In the genomic region with DNA sequence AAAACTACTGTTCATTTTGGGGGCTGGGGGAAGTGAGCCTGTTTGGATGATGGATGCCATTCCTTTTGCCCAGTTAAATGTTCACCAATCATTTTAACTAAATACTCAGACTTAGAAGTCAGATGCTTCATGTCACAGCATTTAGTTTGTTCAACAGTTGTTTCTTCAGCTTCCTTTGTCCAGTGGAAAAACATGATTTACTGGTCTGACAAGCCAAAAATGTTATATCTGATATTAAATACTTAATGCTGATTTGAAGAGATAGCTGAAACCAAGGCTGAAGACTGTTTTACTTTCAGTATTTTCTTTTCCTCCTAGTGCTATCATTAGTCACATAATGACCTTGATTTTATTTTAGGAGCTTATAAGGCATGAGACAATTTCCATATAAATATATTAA, we compare ENCODE assay signal across 18 cellular contexts.
A peak's percentile ranks its signal among the peaks of the same experiment; 100 is the strongest.
DNase-seq lines count a peak whose midpoint lies in the region; ATAC-seq and TF ChIP-seq lines count a peak whose summit lies in the region.
"Had no signal": no experiment of that assay in that cellular context is flagged by ENCODE, and none has a peak within 500 bp of the region (broad histone marks: within the 10 kb centered on the region; RNA-seq: fewer than 3 reads in every experiment).

No MANE protein-coding gene starts in this region.

- POLR2A ChIA-PET in Panc1 (lab: Charles Lee) = no interaction called here

- peaks cover 35% of the 10 kb centered on the region for H3K4me1 ChIP-seq in Panc1 (ENCODE audit: control insufficient read depth, insufficient read depth, low read length)
- H3K4me1 ChIP-seq in hepatocyte (ENCODE audit: insufficient read depth) = peaks cover 31% of the 10 kb centered on the region
- peaks cover 28% of the 10 kb centered on the region for H3K4me1 ChIP-seq in smooth muscle cell (ENCODE audit: low read depth)

- H3K4me3 ChIP-seq in LNCaP clone FGC (ENCODE audit: low read depth, low read length) (peak overlapping the region; percentile 20), Panc1 (ENCODE audit: low read depth in 2 of 2, low read length in 2 of 2) (no peak overlapping the region), hepatocyte (no peak overlapping the region), smooth muscle cell (no peak overlapping the region)
- H3K4me3 ChIP-seq: GM23338 had no signal

- H3K9ac ChIP-seq in smooth muscle cell (ENCODE audit: low read depth) = no peak overlapping the region

- in situ Hi-C loops in Panc1 (cut with HindIII; ENCODE audit: low pct_unique_long_range_greater_than_20kb, low sequenced_read_pairs) = no loop called here

- no TSS peak for BruUV-seq in Panc1 (replicated peaks; lab: Mats Ljungman, UMichigan)

- H3K9me3 ChIP-seq in Panc1 (ENCODE audit: control insufficient read depth, insufficient read depth, low read depth, low read length) (no peaks in the 10 kb centered on the region), hepatocyte (ENCODE audit: low read depth) (no peaks in the 10 kb centered on the region), smooth muscle cell (replicated peaks; ENCODE audit: low read depth) (no peaks in the 10 kb centered on the region)

- no peaks in the 10 kb centered on the region for H3K9me2 ChIP-seq in hepatocyte (replicated peaks; ENCODE audit: insufficient read depth)

- intact Hi-C loops in Panc1 (cut with micrococcal nuclease; ENCODE audit: unreplicated experiment) = no loop called here

- CTCF ChIA-PET in Panc1 (lab: Charles Lee) = interaction anchor here (0.6 kb wide), 1 partner anchor 45 kb away, joined by 6 read pairs; no protein-coding TSS in a partner anchor

- H3K36me3 ChIP-seq in Panc1 (ENCODE audit: control insufficient read depth, insufficient read depth, low read length) = peaks cover 9% of the 10 kb centered on the region
- no peaks in the 10 kb centered on the region for H3K36me3 ChIP-seq in hepatocyte (replicated peaks; ENCODE audit: insufficient read depth, low read depth)
- peaks cover 4% of the 10 kb centered on the region for H3K36me3 ChIP-seq in smooth muscle cell (ENCODE audit: low read depth)

- no peak for ATAC-seq in Panc1
- ATAC-seq: GM23338 had no signal

- peaks cover 31% of the 10 kb centered on the region for H3F3A ChIP-seq in smooth muscle cell (ENCODE audit: low read depth)

- H3K27me3 ChIP-seq in Panc1 (ENCODE audit: control insufficient read depth, insufficient read depth, low read length) = no peaks in the 10 kb centered on the region
- H3K27me3 ChIP-seq in hepatocyte = no peaks in the 10 kb centered on the region
- H3K27me3 ChIP-seq in smooth muscle cell (ENCODE audit: low read depth) = no peaks in the 10 kb centered on the region

- peak; percentile 68 for DNase-seq in LNCaP clone FGC (ENCODE audit: low read depth)
- DNase-seq in Panc1 (ENCODE audit: low read depth, low spot score) = no peak
- no peak for DNase-seq in hepatocyte (ENCODE audit: low spot score)
- DNase-seq in smooth muscle cell (lab: John Stamatoyannopoulos, UW; ENCODE audit: unreplicated experiment) = no peak
- DNase-seq in stimulated activated naive CD4-positive, alpha-beta T cell (lab: John Stamatoyannopoulos, UW) = no peak
- no peak for DNase-seq in GM03348 (ENCODE audit: low spot score)
- no peak for DNase-seq in germinal center (ENCODE audit: low spot score)
- DNase-seq in central memory CD4-positive, alpha-beta T cell = no peak
- DNase-seq: AML-193, GDM1, Karpas-422, NCI-H1092 treated with DMSO at 0.1 percent for 48 hours, NCI-H146, NCI-H2081 treated with DMSO at 0.1 percent for 48 hours, NCI-H748 treated with DMSO at 0.1 percent for 48 hours, SIG-M5 had no signal

- H3K79me2 ChIP-seq in hepatocyte = peaks cover 24% of the 10 kb centered on the region
- peaks cover 16% of the 10 kb centered on the region for H3K79me2 ChIP-seq in smooth muscle cell (ENCODE audit: low read depth)

- H2AFZ ChIP-seq in hepatocyte (no peak overlapping the region), smooth muscle cell (ENCODE audit: low read depth) (no peak overlapping the region)
- H2AFZ ChIP-seq: GM23338 had no signal

- H3K27ac ChIP-seq in Panc1 (ENCODE audit: low read length) = peak overlapping the region; percentile 48; the same call in 1 of the 2 replicates
- peak overlapping the region; percentile 27 for H3K27ac ChIP-seq in hepatocyte
- H3K27ac ChIP-seq in smooth muscle cell (ENCODE audit: low read depth) = peak overlapping the region; percentile 45
- H3K27ac ChIP-seq: RWPE1 had no signal

- H3K4me2 ChIP-seq in hepatocyte = no peak overlapping the region
- H3K4me2 ChIP-seq in smooth muscle cell = no peak overlapping the region
- H3K4me2 ChIP-seq: GM23338 had no signal

- no peak for TF ChIP-seq CTCF in LNCaP clone FGC (IDR thresholded peaks at IDR 0.05; ENCODE audit: control insufficient read depth, extremely low read depth, insufficient read depth)
- TF ChIP-seq CTCF in Panc1 (IDR thresholded peaks at IDR 0.05) = no peak
- TF ChIP-seq CTCF in hepatocyte (IDR thresholded peaks at IDR 0.05; ENCODE audit: poor library complexity) = no peak
- no peak for TF ChIP-seq CTCF in smooth muscle cell (IDR thresholded peaks at IDR 0.05; ENCODE audit: borderline replicate concordance, insufficient read depth, poor library complexity, severe bottlenecking)

- H4K20me1 ChIP-seq in hepatocyte (ENCODE audit: insufficient read depth, poor library complexity, severe bottlenecking) (no peaks in the 10 kb centered on the region), smooth muscle cell (ENCODE audit: low read depth) (no peaks in the 10 kb centered on the region)
